In the genomic region with DNA sequence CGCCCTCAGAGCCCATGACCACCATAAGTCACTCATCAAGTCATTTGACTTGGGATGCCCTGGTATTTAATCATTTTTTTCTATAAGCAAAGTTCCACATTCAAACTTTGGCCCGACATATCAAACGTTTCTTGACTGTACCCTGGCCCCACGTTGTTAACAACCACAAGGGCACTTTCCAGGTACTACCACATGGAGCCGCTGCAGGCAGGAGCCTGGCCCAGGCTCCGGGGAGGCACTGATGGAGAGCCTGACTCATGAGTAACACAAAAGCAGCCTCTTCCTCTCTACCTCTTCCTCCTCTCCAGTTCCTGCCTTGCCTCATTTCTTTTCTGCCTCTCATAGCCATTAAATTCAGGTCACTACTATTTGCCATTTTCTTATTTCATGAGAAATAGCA, we compare ENCODE assay signal across 8 cellular contexts.
DNase-seq lines count a peak whose midpoint lies in the region; ATAC-seq and TF ChIP-seq lines count a peak whose summit lies in the region.
"Not testable (repeated sequence)": the region's sequence is repeated elsewhere in the genome, so short reads cannot be mapped to it uniquely, and the experiment has no call there.

No MANE protein-coding gene starts in this region.

- H3K4me1 Mint-ChIP-seq in CD4-positive, alpha-beta memory T cell; activated CD4-positive, alpha-beta memory T cell treated with anti-CD3 and anti-CD28 coated beads for 36 hours (ENCODE audit: low read depth); nephron progenitor cell: not testable (repeated sequence)

- not testable (repeated sequence) for H3K27me3 Mint-ChIP-seq in CD4-positive, alpha-beta memory T cell; activated CD4-positive, alpha-beta memory T cell treated with anti-CD3 and anti-CD28 coated beads for 36 hours
- H3K27me3 Mint-ChIP-seq in nephron progenitor cell (ENCODE audit: low read depth, poor library complexity), result peaks cover 11% of the 10 kb centered on the region

- CTCF ChIA-PET in CD4-positive, alpha-beta memory T cell (lab: Charles Lee; ENCODE audit: partially characterized antibody); PC-9 (lab: Charles Lee); activated CD4-positive, alpha-beta memory T cell treated with anti-CD3 and anti-CD28 coated beads for 36 hours (lab: Charles Lee): not testable (repeated sequence)

- H3K4me1 ChIP-seq in CD4-positive, alpha-beta memory T cell (ENCODE audit: insufficient read depth, low read length); PC-9 (replicated peaks; ENCODE audit: insufficient read depth): not testable (repeated sequence)

- intact Hi-C loops in CD4-positive, alpha-beta memory T cell (cut with micrococcal nuclease), result not testable (repeated sequence)
- intact Hi-C loops in PC-9 (cut with micrococcal nuclease; ENCODE audit: unreplicated experiment), result loop anchor here (5.0 kb wide), 1 partner anchor 148 kb away; a partner anchor contains a TSS
- intact Hi-C loops in activated CD4-positive, alpha-beta memory T cell treated with anti-CD3 and anti-CD28 coated beads for 36 hours (cut with micrococcal nuclease), result loop anchor here (1.0 kb wide), 1 partner anchor 149 kb away; no protein-coding TSS in a partner anchor

- not testable (repeated sequence) for H3K9me2 ChIP-seq in PC-9 (ENCODE audit: insufficient read depth)

- H3K9me3 ChIP-seq in CD4-positive, alpha-beta memory T cell (ENCODE audit: control insufficient read depth in 1 of 2, low read length in 2 of 2); PC-9 (ENCODE audit: insufficient read depth, low read depth): not testable (repeated sequence)

- ATAC-seq in HG03103 (IDR thresholded peaks at IDR 0.05; ENCODE audit: low read depth, unreplicated experiment), result peak; percentile 51

- in situ Hi-C loops in astrocyte of the spinal cord (cut with HindIII; ENCODE audit: low sequenced_read_pairs), result not testable (repeated sequence)

- not testable (repeated sequence) for H4K20me1 ChIP-seq in PC-9 (ENCODE audit: insufficient read depth)

- peak in 4 of 5 donors; percentile 2 to 39 (median 13) for DNase-seq in CD4-positive, alpha-beta memory T cell
- DNase-seq in PC-9 (peak in 1 of 2 experiments; percentile 64), astrocyte of the spinal cord (ENCODE audit: low read depth, low spot score) (peak; percentile 70), glomerular visceral epithelial cell (ENCODE audit: extremely low spot score) (peak; percentile 46), nephron progenitor cell (peak; percentile 25)
- peak; percentile 84 for DNase-seq in activated CD4-positive, alpha-beta memory T cell treated with anti-CD3 and anti-CD28 coated beads for 36 hours
- DNase-seq in stimulated activated CD8-positive, alpha-beta memory T cell treated with anti-CD3 and anti-CD28 coated beads, Interleukin-4, amount 100 ng/mL, for 24 hours (ENCODE audit: low read depth), result peak; percentile 34

- H3K27ac Mint-ChIP-seq in CD4-positive, alpha-beta memory T cell; activated CD4-positive, alpha-beta memory T cell treated with anti-CD3 and anti-CD28 coated beads for 36 hours; nephron progenitor cell: not testable (repeated sequence)

- H3K4me3 ChIP-seq in CD4-positive, alpha-beta memory T cell (ENCODE audit: low read length in 2 of 2); PC-9; astrocyte of the spinal cord (ENCODE audit: low read depth, low read length): not testable (repeated sequence)

- not testable (repeated sequence) for H3K27me3 ChIP-seq in CD4-positive, alpha-beta memory T cell (ENCODE audit: insufficient read depth, low read length); PC-9 (ENCODE audit: insufficient read depth, low read depth)

- H3K4me2 ChIP-seq in PC-9, result not testable (repeated sequence)

- H3K27ac ChIP-seq in CD4-positive, alpha-beta memory T cell (ENCODE audit: low read depth, low read length); PC-9: not testable (repeated sequence)

- POLR2A ChIA-PET in CD4-positive, alpha-beta memory T cell (lab: Charles Lee; ENCODE audit: partially characterized antibody); PC-9 (lab: Charles Lee; ENCODE audit: unreplicated experiment); activated CD4-positive, alpha-beta memory T cell treated with anti-CD3 and anti-CD28 coated beads for 36 hours (lab: Charles Lee): not testable (repeated sequence)

- not testable (repeated sequence) for BruUV-seq in PC-9 (replicated peaks; lab: Mats Ljungman, UMichigan)

- not testable (repeated sequence) for H3K4me3 Mint-ChIP-seq in CD4-positive, alpha-beta memory T cell; activated CD4-positive, alpha-beta memory T cell treated with anti-CD3 and anti-CD28 coated beads for 36 hours; nephron progenitor cell

- not testable (repeated sequence) for H3K79me2 ChIP-seq in PC-9 (ENCODE audit: low read depth)

- not testable (repeated sequence) for H3K36me3 Mint-ChIP-seq in CD4-positive, alpha-beta memory T cell; activated CD4-positive, alpha-beta memory T cell treated with anti-CD3 and anti-CD28 coated beads for 36 hours; nephron progenitor cell (ENCODE audit: low read depth)

- 0 out of 2 replicates have a peak, but pooled peaks have one; percentile 19 for TF ChIP-seq CTCF in PC-9 (conservative IDR thresholded peaks at IDR 0.05)
- TF ChIP-seq CTCF in astrocyte of the spinal cord (IDR thresholded peaks at IDR 0.05; ENCODE audit: low read depth, low read length), result peak; percentile 60
- TF ChIP-seq CTCF in nephron progenitor cell (IDR thresholded peaks at IDR 0.05), result peak; percentile 19

- H3K36me3 ChIP-seq in CD4-positive, alpha-beta memory T cell (ENCODE audit: insufficient read depth, low read length); PC-9 (ENCODE audit: low read depth): not testable (repeated sequence)

- H3K9me3 Mint-ChIP-seq in CD4-positive, alpha-beta memory T cell; activated CD4-positive, alpha-beta memory T cell treated with anti-CD3 and anti-CD28 coated beads for 36 hours; nephron progenitor cell: not testable (repeated sequence)

- H2AFZ ChIP-seq in PC-9, result not testable (repeated sequence)

- H3F3A ChIP-seq in PC-9 (ENCODE audit: insufficient read depth, low read depth), result not testable (repeated sequence)
